9 cellular contexts compared by ENCODE assay signal in genomic region chr9:137114220-137114612, GRCh38. TPM values are rescaled to one million over a fixed set of nuclear protein-coding genes. Genes with fewer than 3 reads are reported as not detected.
DNase-seq lines count a peak whose midpoint lies in the region; ATAC-seq, FAIRE-seq and TF ChIP-seq lines count a peak whose summit lies in the region.
"Had no signal": no experiment of that assay in that cellular context is flagged by ENCODE, and none has a peak within 500 bp of the region (broad histone marks: within the 10 kb centered on the region; RNA-seq: fewer than 3 reads in every experiment).

No MANE protein-coding gene starts in this region.

- H3K4me3 ChIP-seq in CD8-positive, alpha-beta T cell (ENCODE audit: low read depth, low read length): peak overlapping the region; percentile 58
- peak overlapping the region in 1 of 2 donors; percentile 53 for H3K4me3 ChIP-seq in kidney (ENCODE audit: low read length in 2 of 2)

- no peaks in the 10 kb centered on the region for H3K36me3 ChIP-seq in CD8-positive, alpha-beta T cell (ENCODE audit: insufficient read depth, low read length)
- H3K36me3 ChIP-seq in kidney (ENCODE audit: control insufficient read depth in 1 of 2, insufficient read depth in 2 of 2, low read length in 2 of 2): no peaks in the 10 kb centered on the region

- H3K27ac Mint-ChIP-seq in CD8-positive, alpha-beta T cell: no peak overlapping the region
- H3K27ac Mint-ChIP-seq in activated naive CD8-positive, alpha-beta T cell treated with anti-CD3 and anti-CD28 coated beads, Interleukin-2, amount 50 U/mL, for 24 hours: no peak overlapping the region
- no peak overlapping the region for H3K27ac Mint-ChIP-seq in memory B cell

- ATAC-seq in CD8-positive, alpha-beta T cell: peak; percentile 14
- ATAC-seq in HG02678 (IDR thresholded peaks at IDR 0.05; ENCODE audit: unreplicated experiment) (peak; percentile 11), memory B cell (ENCODE audit: low read depth) (peak; percentile 16)
- no peak for ATAC-seq in activated naive CD8-positive, alpha-beta T cell treated with anti-CD3 and anti-CD28 coated beads, Interleukin-2, amount 50 U/mL, for 24 hours

- FAIRE-seq in kidney (lab: Jason Lieb, UNC): no peak

- TF ChIP-seq CTCF in CD8-positive, alpha-beta T cell (IDR thresholded peaks at IDR 0.05): no peak
- TF ChIP-seq CTCF in kidney (IDR thresholded peaks at IDR 0.05; ENCODE audit: borderline replicate concordance, extremely low read depth, insufficient read depth): no peak

- H3K9me3 Mint-ChIP-seq in CD8-positive, alpha-beta T cell: no peaks in the 10 kb centered on the region
- H3K9me3 Mint-ChIP-seq in activated naive CD8-positive, alpha-beta T cell treated with anti-CD3 and anti-CD28 coated beads, Interleukin-2, amount 50 U/mL, for 24 hours: no peaks in the 10 kb centered on the region
- no peaks in the 10 kb centered on the region for H3K9me3 Mint-ChIP-seq in memory B cell
- H3K9me3 Mint-ChIP-seq: neural crest cell had no signal

- no peak overlapping the region for H3K9ac ChIP-seq in kidney (ENCODE audit: low read length in 2 of 2)

- intact Hi-C loops in CD8-positive, alpha-beta T cell (cut with DNase I, micrococcal nuclease): loop anchor here (1.0 kb wide), 4 partner anchors 15 to 109 kb away; partner anchors contain the start of gene MAN1B1 (in 1 of the 2)
- intact Hi-C loops in kidney (cut with DNase I): loop anchor here (10.0 kb wide), 1 partner anchor 121 kb away; the partner anchor contains the start of gene SLC34A3

- CTCF ChIA-PET in CD8-positive, alpha-beta T cell (lab: Charles Lee): interaction anchor here (1.6 to 2.0 kb wide), 2 partner anchors 19 to 113 kb away, joined by 6 to 11 read pairs; partner anchors contain the start of gene RNF224

- no peaks in the 10 kb centered on the region for H3K27me3 Mint-ChIP-seq in CD8-positive, alpha-beta T cell (ENCODE audit: low read depth)
- no peaks in the 10 kb centered on the region for H3K27me3 Mint-ChIP-seq in activated naive CD8-positive, alpha-beta T cell treated with anti-CD3 and anti-CD28 coated beads, Interleukin-2, amount 50 U/mL, for 24 hours
- no peaks in the 10 kb centered on the region for H3K27me3 Mint-ChIP-seq in memory B cell

- no peaks in the 10 kb centered on the region for H3K27me3 ChIP-seq in CD8-positive, alpha-beta T cell (ENCODE audit: insufficient read depth, low read length)

- H3K36me3 Mint-ChIP-seq in CD8-positive, alpha-beta T cell: peaks cover 15% of the 10 kb centered on the region
- peaks cover 5% of the 10 kb centered on the region for H3K36me3 Mint-ChIP-seq in activated naive CD8-positive, alpha-beta T cell treated with anti-CD3 and anti-CD28 coated beads, Interleukin-2, amount 50 U/mL, for 24 hours (ENCODE audit: low read depth)
- peaks cover 3% of the 10 kb centered on the region for H3K36me3 Mint-ChIP-seq in memory B cell

- no peak for DNase-seq in CD8-positive, alpha-beta T cell
- no peak for DNase-seq in activated naive CD8-positive, alpha-beta T cell treated with anti-CD3 and anti-CD28 coated beads, Interleukin-2, amount 50 U/mL, for 24 hours
- DNase-seq in memory B cell (ENCODE audit: low spot score in 2 of 2) (no peak), MV-4-11 (lab: John Stamatoyannopoulos, UW) (no peak), cerebellum (ENCODE audit: low spot score) (no peak), kidney (no peak)
- DNase-seq in stimulated activated naive CD4-positive, alpha-beta T cell treated with Interleukin-2 at 50 U/mL for 16 hours (lab: John Stamatoyannopoulos, UW): no peak

- no peaks in the 10 kb centered on the region for H3K9me3 ChIP-seq in CD8-positive, alpha-beta T cell (ENCODE audit: low read length)
- H3K9me3 ChIP-seq in kidney (ENCODE audit: control insufficient read depth in 1 of 2, low read length in 2 of 2): no peaks in the 10 kb centered on the region

- peak overlapping the region; percentile 69 for H3K4me3 Mint-ChIP-seq in CD8-positive, alpha-beta T cell
- peak overlapping the region; percentile 68 for H3K4me3 Mint-ChIP-seq in activated naive CD8-positive, alpha-beta T cell treated with anti-CD3 and anti-CD28 coated beads, Interleukin-2, amount 50 U/mL, for 24 hours
- peak overlapping the region; percentile 77 for H3K4me3 Mint-ChIP-seq in memory B cell
- H3K4me3 Mint-ChIP-seq: neural crest cell had no signal

- POLR2A ChIA-PET in CD8-positive, alpha-beta T cell (lab: Charles Lee): interaction anchor here (1.6 to 3.5 kb wide), 4 partner anchors 18 to 113 kb away, joined by 4 to 12 read pairs (median 6); partner anchors contain the start of genes MAN1B1 and RNF224

- H3K27ac ChIP-seq in CD8-positive, alpha-beta T cell (ENCODE audit: low read depth, low read length): peak overlapping the region; percentile 30
- H3K27ac ChIP-seq in kidney (ENCODE audit: low read depth in 2 of 2, low read length in 2 of 2): no peak overlapping the region

- peaks cover 7% of the 10 kb centered on the region for H3K4me1 Mint-ChIP-seq in CD8-positive, alpha-beta T cell (ENCODE audit: low read depth)
- peaks cover 13% of the 10 kb centered on the region for H3K4me1 Mint-ChIP-seq in activated naive CD8-positive, alpha-beta T cell treated with anti-CD3 and anti-CD28 coated beads, Interleukin-2, amount 50 U/mL, for 24 hours
- H3K4me1 Mint-ChIP-seq in memory B cell: peaks cover 13% of the 10 kb centered on the region
- H3K4me1 Mint-ChIP-seq: neural crest cell had no signal

- peaks cover 14% of the 10 kb centered on the region for H3K4me1 ChIP-seq in CD8-positive, alpha-beta T cell (ENCODE audit: insufficient read depth, low read length)
- H3K4me1 ChIP-seq in kidney (ENCODE audit: control insufficient read depth in 1 of 2, insufficient read depth in 1 of 2, low read depth in 1 of 2, low read length in 2 of 2): peaks cover 0 to 4% of the 10 kb centered on the region in 2 donors

RNA-seq across cellular contexts. Expression of gene DPP7, which starts 0.3 kb away (rescaled TPM):
- 100 to 1,000 TPM; 311 to 325 TPM for total RNA-seq in CD8-positive, alpha-beta T cell
- total RNA-seq in cerebellum: 12.2 TPM
- total RNA-seq in kidney: 164 TPM
- polyA plus RNA-seq in kidney (ENCODE audit: insufficient read depth, low read depth, low replicate concordance): 205 TPM

RNA-seq across cellular contexts. Expression of gene GRIN1, which starts 24.7 kb away (rescaled TPM):
- total RNA-seq in CD8-positive, alpha-beta T cell: not detected
- total RNA-seq in cerebellum: 23.6 TPM
- total RNA-seq in kidney: 0.47 TPM
- polyA plus RNA-seq in kidney (ENCODE audit: insufficient read depth, low read depth, low replicate concordance): not detected

RNA-seq across cellular contexts. Expression of gene MAN1B1, which starts 27.4 kb away (rescaled TPM):
- 10 to 100 TPM; 60.3 to 62.9 TPM for total RNA-seq in CD8-positive, alpha-beta T cell
- 38.2 TPM for total RNA-seq in cerebellum
- total RNA-seq in kidney: 63.2 TPM
- polyA plus RNA-seq in kidney (ENCODE audit: insufficient read depth, low read depth, low replicate concordance): 57.3 TPM

RNA-seq across cellular contexts. Expression of gene UAP1L1, which starts 36.9 kb away (rescaled TPM):
- 10 to 100 TPM; 14.1 to 18.7 TPM for total RNA-seq in CD8-positive, alpha-beta T cell
- total RNA-seq in cerebellum: 0.73 TPM
- total RNA-seq in kidney: 12.7 TPM
- polyA plus RNA-seq in kidney (ENCODE audit: insufficient read depth, low read depth, low replicate concordance): 14.4 TPM

RNA-seq across cellular contexts. Expression of gene SAPCD2, which starts 43.9 kb away (rescaled TPM):
- under 1 TPM; 0.38 to 0.47 TPM for total RNA-seq in CD8-positive, alpha-beta T cell
- 4.7 TPM for total RNA-seq in cerebellum
- total RNA-seq in kidney: 2.3 TPM
- polyA plus RNA-seq in kidney (ENCODE audit: insufficient read depth, low read depth, low replicate concordance): 1.7 TPM

Comparison
In these comparisons a context has a peak if more than half of its experiments do, and no peak if none do; other contexts are left out.
1. RNA of gene DPP7, which starts 0.3 kb away (total RNA-seq): 311 to 325 TPM in CD8-positive, alpha-beta T cell and 164 TPM in kidney (single experiment); 12.2 TPM in cerebellum (single experiment); every median in the first group is over 10 times any median in the second.
2. RNA of gene GRIN1, which starts 24.7 kb away (total RNA-seq): 23.6 TPM in cerebellum (single experiment); 0.47 TPM in kidney (single experiment) and not detected in CD8-positive, alpha-beta T cell; every median in the first group is over 10 times any median in the second.
3. Peak in every context shown above with its lines, with median percentiles within 50 percentile points of each other: H3K4me3 Mint-ChIP-seq.